ENCODE assay signal across 23 cellular contexts in the genomic region with DNA sequence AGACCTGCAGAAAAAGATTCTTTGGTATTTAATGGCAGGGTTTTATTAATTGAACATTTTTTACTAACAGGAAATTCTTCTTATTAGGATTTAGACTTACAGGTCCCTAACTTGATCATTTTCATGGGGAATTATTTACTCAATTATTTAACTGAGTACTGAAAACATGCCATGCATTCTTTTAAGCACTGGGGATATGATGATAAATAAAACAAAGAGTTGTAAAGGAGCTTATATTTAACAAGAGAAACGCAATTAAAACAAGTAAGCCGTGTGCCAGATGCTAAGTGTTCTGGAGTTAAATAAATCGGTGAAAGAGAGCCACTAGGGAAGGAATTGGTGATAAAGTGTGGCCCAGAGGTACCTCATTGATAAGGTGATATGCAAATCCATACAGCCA.
"Had no signal": no experiment of that assay in that cellular context is flagged by ENCODE, and none has a peak within 500 bp of the region (broad histone marks: within the 10 kb centered on the region; RNA-seq: fewer than 3 reads in every experiment).

No MANE protein-coding gene starts in this region.

- DNase-seq: activated B cell treated with CpG ODN at 0.5 μM for 24 hours; activated CD4-positive, alpha-beta T cell treated with anti-CD3 and anti-CD28 coated beads for 4 hours; activated CD4-positive, alpha-beta T cell treated with anti-CD3 and anti-CD28 coated beads, Interleukin-2, amount 50 U/mL, for 48 hours; activated effector memory CD4-positive, alpha-beta T cell treated with anti-CD3 and anti-CD28 coated beads, Interleukin-2, amount 50 U/mL, for 16 hours; activated naive CD4-positive, alpha-beta T cell treated with anti-CD3 and anti-CD28 coated beads, Interleukin-2, amount 10 ng/mL, durations not matched to agents 7 days and 5 days; amygdala; erythroblast; foreskin fibroblast; heart right ventricle; kidney; pancreas; right lobe of liver; stimulated activated CD4-positive, alpha-beta T cell treated with anti-CD3 and anti-CD28 coated beads, Interleukin-15, amount 100 ng/mL, for 24 hours; stomach; T-helper 9 cell; uterus had no signal

- H3K4me3 Mint-ChIP-seq: activated B cell treated with CpG ODN at 0.5 μM for 24 hours; activated naive CD4-positive, alpha-beta T cell treated with anti-CD3 and anti-CD28 coated beads, Interleukin-2, amount 10 ng/mL, durations not matched to agents 7 days and 5 days; nephron; stimulated activated memory B cell treated with anti-CD40 and anti-IgM and Interleukin-4, amounts not matched to agents 10 μg/mL and 1 μg/mL and 100 μg/mL, for 72 hours had no signal

- H3K9me3 ChIP-seq: neutrophil, pancreas, right lobe of liver, suprapubic skin, uterus had no signal

- FAIRE-seq: kidney, pancreas had no signal

- H3K27me3 Mint-ChIP-seq: activated B cell treated with CpG ODN at 0.5 μM for 24 hours; activated naive CD4-positive, alpha-beta T cell treated with anti-CD3 and anti-CD28 coated beads, Interleukin-2, amount 10 ng/mL, durations not matched to agents 7 days and 5 days had no signal

- H3K27me3 ChIP-seq: heart right ventricle, neutrophil, pancreas, right lobe of liver, stomach, suprapubic skin, tibial nerve, uterus had no signal

- H3K27ac ChIP-seq: heart right ventricle, neutrophil, right lobe of liver, skin epidermis, stomach, suprapubic skin, tibial nerve, uterus had no signal

- H3K4me1 ChIP-seq: heart right ventricle, pancreas, right lobe of liver, stomach, suprapubic skin, tibial nerve, uterus had no signal

- H3K36me3 ChIP-seq: heart right ventricle, neutrophil, pancreas, right lobe of liver, stomach, suprapubic skin, tibial nerve, uterus had no signal

- H3K4me1 Mint-ChIP-seq: activated B cell treated with CpG ODN at 0.5 μM for 24 hours; activated naive CD4-positive, alpha-beta T cell treated with anti-CD3 and anti-CD28 coated beads, Interleukin-2, amount 10 ng/mL, durations not matched to agents 7 days and 5 days; stimulated activated memory B cell treated with anti-CD40 and anti-IgM and Interleukin-4, amounts not matched to agents 10 μg/mL and 1 μg/mL and 100 μg/mL, for 72 hours had no signal

- ATAC-seq: heart right ventricle; right lobe of liver; stimulated activated memory B cell treated with anti-CD40 and anti-IgM and Interleukin-4, amounts not matched to agents 10 μg/mL and 1 μg/mL and 100 μg/mL, for 72 hours had no signal

- H3K27ac Mint-ChIP-seq: activated B cell treated with CpG ODN at 0.5 μM for 24 hours; activated naive CD4-positive, alpha-beta T cell treated with anti-CD3 and anti-CD28 coated beads, Interleukin-2, amount 10 ng/mL, durations not matched to agents 7 days and 5 days; stimulated activated memory B cell treated with anti-CD40 and anti-IgM and Interleukin-4, amounts not matched to agents 10 μg/mL and 1 μg/mL and 100 μg/mL, for 72 hours had no signal

- H3K36me3 Mint-ChIP-seq: activated naive CD4-positive, alpha-beta T cell treated with anti-CD3 and anti-CD28 coated beads, Interleukin-2, amount 10 ng/mL, durations not matched to agents 7 days and 5 days; stimulated activated memory B cell treated with anti-CD40 and anti-IgM and Interleukin-4, amounts not matched to agents 10 μg/mL and 1 μg/mL and 100 μg/mL, for 72 hours had no signal

- H3K4me3 ChIP-seq: heart right ventricle, lung, pancreas, right lobe of liver, skin epidermis, stomach, suprapubic skin, tibial nerve, uterus had no signal
